11 cellular contexts compared by ENCODE assay signal in the genomic region with DNA sequence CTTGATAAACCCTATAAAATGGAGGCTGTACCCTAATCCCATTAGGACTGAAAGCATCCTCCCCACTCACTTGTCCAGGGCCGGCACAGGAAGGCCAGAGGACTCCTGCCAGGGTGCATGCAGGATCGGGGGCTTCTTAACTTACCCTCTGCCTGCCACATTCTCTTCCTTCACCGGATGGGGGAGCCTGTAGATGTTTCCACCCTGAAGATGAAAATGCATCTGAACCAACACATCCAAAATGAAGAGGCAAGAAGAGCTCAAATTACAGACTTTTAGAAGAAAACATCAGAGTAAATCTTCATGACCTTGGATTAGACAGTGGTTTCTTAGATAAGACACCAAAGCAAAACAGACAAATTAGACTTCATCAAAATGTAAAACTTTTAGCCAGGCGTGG. TPM values are rescaled to one million over a fixed set of nuclear protein-coding genes. Genes with fewer than 3 reads are reported as not detected.
DNase-seq lines count a peak whose midpoint lies in the region; ATAC-seq and TF ChIP-seq lines count a peak whose summit lies in the region.
"Had no signal": no experiment of that assay in that cellular context is flagged by ENCODE, and none has a peak within 500 bp of the region (broad histone marks: within the 10 kb centered on the region; RNA-seq: fewer than 3 reads in every experiment).

No MANE protein-coding gene starts in this region.

- no peak overlapping the region for H3K4me3 ChIP-seq in BJ (ENCODE audit: low read depth, low read length)
- no peak overlapping the region for H3K4me3 ChIP-seq in adrenal gland
- H3K4me3 ChIP-seq in mesendoderm (ENCODE audit: low read length): no peak overlapping the region

- H3K36me3 ChIP-seq in BJ (ENCODE audit: control insufficient read depth, insufficient read depth, low read length) (no peaks in the 10 kb centered on the region), adrenal gland (replicated peaks in 1 of 2) (no peaks in the 10 kb centered on the region), mesendoderm (ENCODE audit: control insufficient read depth, insufficient read depth, low read length) (no peaks in the 10 kb centered on the region)

- intact Hi-C loops in adrenal gland (cut with DNase I): no loop called here

- no peaks in the 10 kb centered on the region for H3K36me3 Mint-ChIP-seq in HFFc6 (ENCODE audit: low read depth)

- no peak overlapping the region for H4K5ac ChIP-seq in mesendoderm (ENCODE audit: low read length)

- no peak overlapping the region for H3K4me2 ChIP-seq in mesendoderm (ENCODE audit: low read length)

- H2BK120ac ChIP-seq in mesendoderm (ENCODE audit: low read depth, low read length): no peak overlapping the region

- no peak overlapping the region for H3K18ac ChIP-seq in mesendoderm (ENCODE audit: low read length)

- no peak overlapping the region for H3K4me3 Mint-ChIP-seq in HFFc6

- H3K4me1 ChIP-seq in adrenal gland (replicated peaks in 1 of 2): peaks cover 0 to 8% of the 10 kb centered on the region in 2 donors
- H3K4me1 ChIP-seq in mesendoderm (ENCODE audit: control insufficient read depth, low read depth, low read length): no peaks in the 10 kb centered on the region

- DNase-seq in BJ (ENCODE audit: low read depth) (no peak), HFFc6 (peak; percentile 48), adrenal gland (peak in 4 of 7 donors; percentile 35 to 59 (median 40)), mesendoderm (peak; percentile 64), D341Med (ENCODE audit: low spot score) (no peak)
- DNase-seq in stimulated activated CD4-positive, alpha-beta T cell treated with anti-CD3 and anti-CD28 coated beads, Interleukin-2, amount 100 ng/mL, for 24 hours: no peak
- DNase-seq in activated CD4-positive, CD25-positive, alpha-beta regulatory T cell (lab: John Stamatoyannopoulos, UW): no peak
- DNase-seq: activated CD8-positive, alpha-beta memory T cell treated with anti-CD3 and anti-CD28 coated beads for 24 hours; NCI-H2171 treated with DMSO at 0.1 percent for 48 hours; substantia nigra had no signal

- H3K79me2 ChIP-seq in mesendoderm (ENCODE audit: control insufficient read depth, insufficient read depth, low read length): no peaks in the 10 kb centered on the region

- H3K4ac ChIP-seq in mesendoderm (ENCODE audit: low read depth, low read length): no peak overlapping the region

- H3K27ac ChIP-seq in adrenal gland (peak overlapping the region in 3 of 5 donors; percentile 13 to 39 (median 25)), mesendoderm (ENCODE audit: low read depth, low read length) (no peak overlapping the region)

- H4K8ac ChIP-seq in mesendoderm (ENCODE audit: low read depth, low read length): no peak overlapping the region

- CTCF ChIA-PET in BJ (lab: Yijun Ruan, JAX): interaction anchor here (0.7 to 2.2 kb wide), 8 partner anchors 9 to 166 kb away, joined by 3 to 11 read pairs (median 4); no protein-coding TSS in a partner anchor

- TF ChIP-seq POLR2A in adrenal gland (IDR thresholded peaks at IDR 0.05): no peak

- no peak overlapping the region for H2BK5ac ChIP-seq in mesendoderm (ENCODE audit: low read length)

- no peak overlapping the region for H2AK5ac ChIP-seq in mesendoderm (ENCODE audit: low read length)

- H3K9ac ChIP-seq in mesendoderm (ENCODE audit: low read length): no peak overlapping the region

- no peaks in the 10 kb centered on the region for H3K79me1 ChIP-seq in mesendoderm (ENCODE audit: low read length)

- H3K27ac Mint-ChIP-seq in HFFc6: no peak overlapping the region

- H3K9me3 ChIP-seq in adrenal gland (replicated peaks in 1 of 3): no peaks in the 10 kb centered on the region

- no peak overlapping the region for H2BK15ac ChIP-seq in mesendoderm (replicated peaks; ENCODE audit: low read depth)

- no peaks in the 10 kb centered on the region for H3K9me3 Mint-ChIP-seq in HFFc6

- H3K27me3 ChIP-seq in BJ (ENCODE audit: control insufficient read depth, insufficient read depth, low read length): peaks cover 7% of the 10 kb centered on the region; the same call in 1 of the 2 replicates
- peaks cover 7% of the 10 kb centered on the region for H3K27me3 ChIP-seq in adrenal gland
- H3K27me3 ChIP-seq in mesendoderm (ENCODE audit: insufficient read depth, low read length, poor library complexity): no peaks in the 10 kb centered on the region

- POLR2A ChIA-PET in BJ (lab: Charles Lee): no interaction called here

- H3K4me1 Mint-ChIP-seq in HFFc6 (ENCODE audit: low read depth): peaks cover 20% of the 10 kb centered on the region

- H3K56ac ChIP-seq in mesendoderm (ENCODE audit: low read length): no peak overlapping the region

- peak; percentile 63 for TF ChIP-seq CTCF in BJ (IDR thresholded peaks at IDR 0.05; ENCODE audit: insufficient read depth, low read depth, low read length)
- peak; percentile 65 for TF ChIP-seq CTCF in HFFc6 (IDR thresholded peaks at IDR 0.05)
- TF ChIP-seq CTCF in adrenal gland (IDR thresholded peaks at IDR 0.05): peak in 5 of 6 experiments; percentile 14 to 46 (median 41)

- no peak for ATAC-seq in GM19035 (IDR thresholded peaks at IDR 0.05; ENCODE audit: unreplicated experiment)

- peaks cover 14% of the 10 kb centered on the region for H3K27me3 Mint-ChIP-seq in HFFc6 (ENCODE audit: insufficient read depth)

- no peak overlapping the region for H3K23ac ChIP-seq in mesendoderm (ENCODE audit: low read length)

- 18 to 43% (median 34%) methylated on average over 4 of the region's 4 CpGs for WGBS in adrenal gland, 4 donors
- no CpG with 5 or more reads among the region's 4 CpGs for WGBS in mesendoderm (ENCODE audit: extremely low coverage, insufficient coverage, low lambda C conversion rate)

RNA-seq across cellular contexts. Expression of gene NAPA, which starts 25.9 kb away (rescaled TPM):
- polyA plus RNA-seq in BJ (2011; rRNA removed) (100 and 203 TPM in 2 replicates), adrenal gland (100 to 1,000 TPM; 200 to 283 (median 244) TPM)
- polyA minus RNA-seq in BJ (2011; rRNA and poly(A)+ RNA removed): 105 and 159 TPM in 2 replicates
- total RNA-seq in HFFc6 (2021; fragmentation: NEBNext Ultra II Directional; extraction: Animal tissue kit (Norgen Biotek cat#: 25700)): 100 to 1,000 TPM in 5 of 6 experiments, 10 to 100 TPM in 1; 94.4 to 119 (median 109) TPM
- total RNA-seq in adrenal gland: 100 to 1,000 TPM; 162 to 481 (median 269) TPM
- polyA plus RNA-seq in mesendoderm (2013, experiment 1 of 2): 55.9 TPM
- 55.5 TPM for polyA plus RNA-seq in mesendoderm (2013, experiment 2 of 2)

RNA-seq across cellular contexts. Expression of gene ZNF541, which starts 32.2 kb away (rescaled TPM):
- polyA plus RNA-seq in BJ (2011; rRNA removed): 0.05 and 0.06 TPM in 2 replicates
- polyA minus RNA-seq in BJ (2011; rRNA and poly(A)+ RNA removed): not detected in 2 replicates
- total RNA-seq in HFFc6 (2021; fragmentation: NEBNext Ultra II Directional; extraction: Animal tissue kit (Norgen Biotek cat#: 25700)): under 1 TPM in 1 of 6 experiments, not detected in 5; 0.26 TPM
- 10 to 100 TPM in 2 of 8 donors, 1 to 10 TPM in 4, under 1 TPM in 2; 0.18 to 14.0 (median 3.8) TPM for total RNA-seq in adrenal gland
- 10 to 100 TPM in 2 of 3 donors, under 1 TPM in 1; 0.18 to 14.5 (median 11.6) TPM for polyA plus RNA-seq in adrenal gland
- polyA plus RNA-seq in mesendoderm (2013, experiment 1 of 2): 0.03 TPM
- 0.03 TPM for polyA plus RNA-seq in mesendoderm (2013, experiment 2 of 2)

RNA-seq across cellular contexts. Expression of gene KPTN, which starts 56.7 kb away (rescaled TPM):
- polyA plus RNA-seq in BJ (2011; rRNA removed) (7.0 and 12.1 TPM in 2 replicates), adrenal gland (100 to 1,000 TPM in 1 of 3 donors, 10 to 100 TPM in 1, 1 to 10 TPM in 1; 7.3 to 121 (median 37.5) TPM)
- 4.4 and 8.2 TPM in 2 replicates for polyA minus RNA-seq in BJ (2011; rRNA and poly(A)+ RNA removed)
- total RNA-seq in HFFc6 (2021; fragmentation: NEBNext Ultra II Directional; extraction: Animal tissue kit (Norgen Biotek cat#: 25700)): 10 to 100 TPM; 11.1 to 13.6 (median 12.4) TPM
- total RNA-seq in adrenal gland: 10 to 100 TPM in 4 of 8 donors, 1 to 10 TPM in 4; 2.9 to 25.6 (median 9.9) TPM
- 22.4 TPM for polyA plus RNA-seq in mesendoderm (2013, experiment 1 of 2)
- 22.2 TPM for polyA plus RNA-seq in mesendoderm (2013, experiment 2 of 2)

Comparison
In these comparisons a context has a peak if more than half of its experiments do, and no peak if none do; other contexts are left out.
1. DNase-seq: peak in HFFc6 (single experiment), adrenal gland (4 of 7) and mesendoderm (single experiment); none in BJ (single experiment), stimulated activated CD4-positive, alpha-beta T cell treated with anti-CD3 and anti-CD28 coated beads, Interleukin-2, amount 100 ng/mL, for 24 hours (0 of 2), activated CD4-positive, CD25-positive, alpha-beta regulatory T cell (0 of 4) and D341Med (single experiment).
2. Peak in every context shown above with its lines, with median percentiles within 50 percentile points of each other: CTCF ChIP-seq.